9 cellular contexts compared by ENCODE assay signal in genomic region chr11:123430736-123431356, GRCh38. TPM values are rescaled to one million over a fixed set of nuclear protein-coding genes. Genes with fewer than 3 reads are reported as not detected.
A peak's percentile ranks its signal among the peaks of the same experiment; 100 is the strongest.
DNase-seq lines count a peak whose midpoint lies in the region; ATAC-seq and TF ChIP-seq lines count a peak whose summit lies in the region.
"Had no signal": no experiment of that assay in that cellular context is flagged by ENCODE, and none has a peak within 500 bp of the region (broad histone marks: within the 10 kb centered on the region; RNA-seq: fewer than 3 reads in every experiment).

No MANE protein-coding gene starts in this region.

- peak overlapping the region; percentile 85 for H2AFZ ChIP-seq in PC-9

- TF ChIP-seq POLR2A in prostate gland (IDR thresholded peaks at IDR 0.05), result no peak

- H4K20me1 ChIP-seq in PC-9 (ENCODE audit: insufficient read depth), result no peaks in the 10 kb centered on the region

- no peaks in the 10 kb centered on the region for H3K9me2 ChIP-seq in PC-9 (ENCODE audit: insufficient read depth)

- H3K4me3 ChIP-seq in GM12875 (ENCODE audit: low read depth, low read length) (peak overlapping the region; percentile 72), PC-9 (peak overlapping the region; percentile 65), prostate gland (peak overlapping the region; percentile 35 to 37)

- ATAC-seq in HG02852 (IDR thresholded peaks at IDR 0.05; ENCODE audit: unreplicated experiment) (peak; percentile 52), left ventricle myocardium superior (peak; percentile 69)

- no peaks in the 10 kb centered on the region for H3K36me3 ChIP-seq in PC-9 (ENCODE audit: low read depth)
- no peaks in the 10 kb centered on the region for H3K36me3 ChIP-seq in prostate gland

- H3K9me3 ChIP-seq in PC-9 (ENCODE audit: insufficient read depth, low read depth) (no peaks in the 10 kb centered on the region; the same call in 1 of the 2 replicates), prostate gland (no peaks in the 10 kb centered on the region)

- intact Hi-C loops in PC-9 (cut with micrococcal nuclease; ENCODE audit: unreplicated experiment), result no loop called here
- intact Hi-C loops in left ventricle myocardium superior (cut with micrococcal nuclease), result no loop called here
- intact Hi-C loops in prostate gland (cut with DNase I), result no loop called here

- CTCF ChIA-PET in PC-9 (lab: Charles Lee), result no interaction called here

- peaks cover 20% of the 10 kb centered on the region for H3F3A ChIP-seq in PC-9 (ENCODE audit: insufficient read depth, low read depth)

- TF ChIP-seq CTCF in GM12875 (IDR thresholded peaks at IDR 0.05; ENCODE audit: borderline replicate concordance, insufficient read depth, low read depth, low read length) (no peak), PC-9 (conservative IDR thresholded peaks at IDR 0.05) (no peak), prostate gland (IDR thresholded peaks at IDR 0.05) (no peak)

- H3K4me1 ChIP-seq in PC-9 (replicated peaks; ENCODE audit: insufficient read depth), result peaks cover 30% of the 10 kb centered on the region
- H3K4me1 ChIP-seq in prostate gland (replicated peaks), result no peaks in the 10 kb centered on the region

- BruUV-seq in PC-9 (replicated peaks; lab: Mats Ljungman, UMichigan), result no TSS peak

- peaks cover 18% of the 10 kb centered on the region; the same call in 1 of the 2 replicates for H3K79me2 ChIP-seq in PC-9 (ENCODE audit: low read depth)

- H3K4me2 ChIP-seq in PC-9, result peak overlapping the region; percentile 62

- DNase-seq in PC-9 (peak; percentile 33 to 55), left ventricle myocardium superior (peak; percentile 78), prostate gland (ENCODE audit: low spot score) (peak; percentile 19), NCI-H146 treated with DMSO at 0.1 percent for 48 hours (lab: John Stamatoyannopoulos, UW; ENCODE audit: unreplicated experiment) (no peak), HPDE6-E6E7 (ENCODE audit: extremely low spot score) (no peak)
- DNase-seq in activated gamma-delta T cell treated with anti-CD3 and anti-CD28 coated beads, Interleukin-2, amount 50 U/mL, for 16 hours (ENCODE audit: low read depth), result peak; percentile 30

- peak overlapping the region; percentile 53 for H3K27ac ChIP-seq in PC-9
- H3K27ac ChIP-seq in prostate gland, result peak overlapping the region; percentile 18 to 51
- H3K27ac ChIP-seq: epithelial cell of prostate had no signal

- POLR2A ChIA-PET in PC-9 (lab: Charles Lee; ENCODE audit: unreplicated experiment), result no interaction called here

- 2% methylated on average over 31 of the region's 61 CpGs for WGBS in prostate gland

- H3K27me3 ChIP-seq in PC-9 (ENCODE audit: insufficient read depth, low read depth), result no peaks in the 10 kb centered on the region
- no peaks in the 10 kb centered on the region for H3K27me3 ChIP-seq in prostate gland (replicated peaks; ENCODE audit: insufficient read depth)

RNA-seq across cellular contexts. Expression of gene GRAMD1B, which starts 0.8 kb away (rescaled TPM):
- total RNA-seq in PC-9 (2021), result 3.2 and 5.8 TPM in 2 replicates
- total RNA-seq in left ventricle myocardium superior, result 12.2 TPM
- total RNA-seq in prostate gland, result 10 to 100 TPM in 1 of 2 donors, 1 to 10 TPM in 1; 4.5 to 27.2 TPM

Comparison
In these comparisons a context has a peak if more than half of its experiments do, and no peak if none do; other contexts are left out.
1. DNase-seq: peak in PC-9 (2 of 2), activated gamma-delta T cell treated with anti-CD3 and anti-CD28 coated beads, Interleukin-2, amount 50 U/mL, for 16 hours (single experiment), left ventricle myocardium superior (single experiment) and prostate gland (single experiment); none in NCI-H146 treated with DMSO at 0.1 percent for 48 hours (single experiment) and HPDE6-E6E7 (single experiment).
2. Peak in every context shown above with its lines, with median percentiles within 50 percentile points of each other: H3K4me3 ChIP-seq.